Comparison of ENCODE assay signal across 14 cellular contexts in the genomic region with DNA sequence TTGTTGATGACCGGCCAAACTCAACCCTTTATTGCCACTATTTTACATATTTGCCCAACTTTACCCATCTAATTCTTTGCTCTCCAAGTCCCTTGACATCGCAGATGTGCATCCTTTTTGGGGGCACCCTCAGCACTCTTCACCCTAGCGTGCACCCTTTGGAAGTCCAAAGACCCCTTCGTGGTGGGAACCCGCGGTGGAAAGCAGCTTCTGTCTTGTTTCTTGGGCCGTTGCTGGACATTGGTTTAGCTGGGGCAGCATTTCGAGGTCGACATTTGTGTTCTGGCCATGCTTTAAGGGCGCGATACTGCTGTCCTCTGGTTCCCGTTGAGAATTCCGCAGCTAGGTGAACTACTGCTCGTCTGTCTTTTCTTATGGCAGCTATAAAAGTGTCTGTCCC. TPM values are rescaled to one million over a fixed set of nuclear protein-coding genes. Genes with fewer than 3 reads are reported as not detected.
A peak's percentile ranks its signal among the peaks of the same experiment; 100 is the strongest.
DNase-seq lines count a peak whose midpoint lies in the region; ATAC-seq and TF ChIP-seq lines count a peak whose summit lies in the region.
"Had no signal": no experiment of that assay in that cellular context is flagged by ENCODE, and none has a peak within 500 bp of the region (broad histone marks: within the 10 kb centered on the region; RNA-seq: fewer than 3 reads in every experiment).

No MANE protein-coding gene starts in this region.

- peaks cover 8% of the 10 kb centered on the region for H3K36me3 Mint-ChIP-seq in activated CD4-positive, alpha-beta T cell treated with anti-CD3 and anti-CD28 coated beads for 36 hours (ENCODE audit: low read depth)
- peaks cover 0 to 4% of the 10 kb centered on the region in 2 donors for H3K36me3 Mint-ChIP-seq in stimulated activated naive B cell treated with anti-CD40 and anti-IgM and Interleukin-4, amounts not matched to agents 10 μg/mL and 1 μg/mL and 100 μg/mL, for 72 hours

- H3K4me1 Mint-ChIP-seq in activated CD4-positive, alpha-beta T cell treated with anti-CD3 and anti-CD28 coated beads for 36 hours, result peaks cover 1% of the 10 kb centered on the region
- H3K4me1 Mint-ChIP-seq in stimulated activated naive B cell treated with anti-CD40 and anti-IgM and Interleukin-4, amounts not matched to agents 10 μg/mL and 1 μg/mL and 100 μg/mL, for 72 hours, result peaks cover 8 to 11% of the 10 kb centered on the region in 2 donors

- peak overlapping the region; percentile 11 for H3K4me3 Mint-ChIP-seq in activated CD4-positive, alpha-beta T cell treated with anti-CD3 and anti-CD28 coated beads for 36 hours
- H3K4me3 Mint-ChIP-seq in stimulated activated naive B cell treated with anti-CD40 and anti-IgM and Interleukin-4, amounts not matched to agents 10 μg/mL and 1 μg/mL and 100 μg/mL, for 72 hours, result peak overlapping the region; percentile 77 to 83
- H3K4me3 Mint-ChIP-seq: brain had no signal

- no TSS peak for BruUV-seq in OCI-LY7 (replicated peaks; lab: Mats Ljungman, UMichigan)

- H3K27me3 Mint-ChIP-seq in activated CD4-positive, alpha-beta T cell treated with anti-CD3 and anti-CD28 coated beads for 36 hours, result peaks cover 56% of the 10 kb centered on the region
- H3K27me3 Mint-ChIP-seq in stimulated activated naive B cell treated with anti-CD40 and anti-IgM and Interleukin-4, amounts not matched to agents 10 μg/mL and 1 μg/mL and 100 μg/mL, for 72 hours, result peaks cover 38 to 55% of the 10 kb centered on the region in 2 donors
- H3K27me3 Mint-ChIP-seq: brain had no signal

- no peaks in the 10 kb centered on the region for H3K36me3 ChIP-seq in lower lobe of right lung
- no peaks in the 10 kb centered on the region for H3K36me3 ChIP-seq in OCI-LY7 (ENCODE audit: insufficient read depth, low read length)

- intact Hi-C loops in activated CD4-positive, alpha-beta T cell treated with anti-CD3 and anti-CD28 coated beads for 36 hours (cut with DNase I, micrococcal nuclease), result no loop called here
- intact Hi-C loops in lower lobe of right lung (cut with DNase I) (no loop called here), OCI-LY7 (cut with micrococcal nuclease; ENCODE audit: unreplicated experiment) (no loop called here)

- H3K4me1 ChIP-seq in lower lobe of right lung (no peaks in the 10 kb centered on the region), OCI-LY7 (ENCODE audit: insufficient read depth, low read length, poor library complexity, severe bottlenecking) (no peaks in the 10 kb centered on the region)

- H4K20me1 ChIP-seq in OCI-LY7 (ENCODE audit: insufficient read depth, low read length), result no peaks in the 10 kb centered on the region

- DNase-seq in activated CD4-positive, alpha-beta T cell treated with anti-CD3 and anti-CD28 coated beads for 36 hours, result no peak
- DNase-seq in activated CD4-positive, alpha-beta T cell treated with anti-CD3 and anti-CD28 coated beads, Interleukin-2, amount 50 U/mL, for 4 hours, result no peak
- no peak for DNase-seq in astrocyte of the spinal cord (ENCODE audit: low read depth, low spot score)
- no peak for DNase-seq in lower lobe of right lung
- DNase-seq in stimulated activated naive B cell treated with anti-CD40 and anti-IgM and Interleukin-4, amounts not matched to agents 10 μg/mL and 1 μg/mL and 100 μg/mL, for 72 hours, result no peak
- DNase-seq in OCI-LY7 (ENCODE audit: low spot score), result no peak
- no peak for DNase-seq in NOMO-1 treated with DMSO at 0.1 percent for 48 hours (lab: John Stamatoyannopoulos, UW; ENCODE audit: unreplicated experiment)
- no peak for DNase-seq in midbrain (lab: John Stamatoyannopoulos, UW)
- DNase-seq: NCI-H345, T-helper 9 cell had no signal

- H3K4me2 ChIP-seq in OCI-LY7 (ENCODE audit: low read length), result no peak overlapping the region

- CTCF ChIA-PET in activated CD4-positive, alpha-beta T cell treated with anti-CD3 and anti-CD28 coated beads for 36 hours (lab: Charles Lee), result interaction anchor here (0.6 kb wide), 1 partner anchor 262 kb away, joined by 3 read pairs; no protein-coding TSS in a partner anchor
- CTCF ChIA-PET in OCI-LY7 (lab: Charles Lee; ENCODE audit: unreplicated experiment), result no interaction called here

- no peak overlapping the region for H3K27ac Mint-ChIP-seq in activated CD4-positive, alpha-beta T cell treated with anti-CD3 and anti-CD28 coated beads for 36 hours
- peak overlapping the region; percentile 60 for H3K27ac Mint-ChIP-seq in stimulated activated naive B cell treated with anti-CD40 and anti-IgM and Interleukin-4, amounts not matched to agents 10 μg/mL and 1 μg/mL and 100 μg/mL, for 72 hours
- H3K27ac Mint-ChIP-seq: brain had no signal

- TF ChIP-seq CTCF in astrocyte of the spinal cord (IDR thresholded peaks at IDR 0.05; ENCODE audit: low read depth, low read length), result no peak
- no peak for TF ChIP-seq CTCF in lower lobe of right lung (IDR thresholded peaks at IDR 0.05)
- TF ChIP-seq CTCF in OCI-LY7 (conservative IDR thresholded peaks at IDR 0.05; ENCODE audit: low read length), result no peak

- no peak overlapping the region for H2AFZ ChIP-seq in OCI-LY7 (ENCODE audit: low read length)

- no peaks in the 10 kb centered on the region for H3K27me3 ChIP-seq in lower lobe of right lung (ENCODE audit: low read depth)

- H3K9me3 Mint-ChIP-seq in activated CD4-positive, alpha-beta T cell treated with anti-CD3 and anti-CD28 coated beads for 36 hours (ENCODE audit: low read depth), result peaks cover 2% of the 10 kb centered on the region
- H3K9me3 Mint-ChIP-seq in stimulated activated naive B cell treated with anti-CD40 and anti-IgM and Interleukin-4, amounts not matched to agents 10 μg/mL and 1 μg/mL and 100 μg/mL, for 72 hours, result peaks cover 8 to 11% of the 10 kb centered on the region in 2 donors

- no peak for ATAC-seq in activated CD4-positive, alpha-beta T cell treated with anti-CD3 and anti-CD28 coated beads for 36 hours
- no peak for ATAC-seq in lower lobe of right lung
- ATAC-seq in stimulated activated naive B cell treated with anti-CD40 and anti-IgM and Interleukin-4, amounts not matched to agents 10 μg/mL and 1 μg/mL and 100 μg/mL, for 72 hours (replicated peaks), result no peak
- ATAC-seq: Panc1 had no signal

- H3K27ac ChIP-seq in lower lobe of right lung (no peak overlapping the region), OCI-LY7 (ENCODE audit: low read depth, low read length, poor library complexity, severe bottlenecking) (no peak overlapping the region)
- H3K27ac ChIP-seq: 22Rv1, epithelial cell of prostate had no signal

- H3K4me3 ChIP-seq in astrocyte of the spinal cord (ENCODE audit: low read depth, low read length) (peak overlapping the region; percentile 27), lower lobe of right lung (peak overlapping the region; percentile 40), OCI-LY7 (ENCODE audit: low read depth, low read length, poor library complexity, severe bottlenecking) (no peak overlapping the region)

- H3K9me2 ChIP-seq in OCI-LY7 (ENCODE audit: insufficient read depth, low read length), result no peaks in the 10 kb centered on the region; the same call in 1 of the 2 replicates

- no peaks in the 10 kb centered on the region for H3K79me2 ChIP-seq in OCI-LY7 (ENCODE audit: insufficient read depth, low read depth, low read length)

- POLR2A ChIA-PET in activated CD4-positive, alpha-beta T cell treated with anti-CD3 and anti-CD28 coated beads for 36 hours (lab: Charles Lee), result no interaction called here
- POLR2A ChIA-PET in OCI-LY7 (lab: Charles Lee), result no interaction called here

- no peaks in the 10 kb centered on the region for H3K9me3 ChIP-seq in lower lobe of right lung
- H3K9me3 ChIP-seq in OCI-LY7 (ENCODE audit: low read length), result no peaks in the 10 kb centered on the region

- in situ Hi-C loops in astrocyte of the spinal cord (cut with HindIII; ENCODE audit: low sequenced_read_pairs), result no loop called here

RNA-seq across cellular contexts. Expression of a gene that starts 0.3 kb away (rescaled TPM):
- total RNA-seq in activated CD4-positive, alpha-beta T cell treated with anti-CD3 and anti-CD28 coated beads for 36 hours, result not detected
- total RNA-seq in lower lobe of right lung, result 0.24 TPM
- total RNA-seq in OCI-LY7 (2014; rRNA removed; shearing (Covaris generic)), result not detected in 2 replicates
- 0.07 TPM in 1 of 2 replicates, not detected in the other for total RNA-seq in OCI-LY7 (2022)

RNA-seq across cellular contexts. Expression of a gene that starts 21.4 kb away (rescaled TPM):
- total RNA-seq in activated CD4-positive, alpha-beta T cell treated with anti-CD3 and anti-CD28 coated beads for 36 hours, result under 1 TPM; 0.42 to 0.69 TPM
- total RNA-seq in lower lobe of right lung, result 9.7 TPM
- not detected in 2 replicates for total RNA-seq in OCI-LY7 (2014; rRNA removed; shearing (Covaris generic))
- 0.24 and 0.34 TPM in 2 replicates for total RNA-seq in OCI-LY7 (2022)
